21 cellular contexts compared by ENCODE assay signal in genomic region chr10:17380888-17381287, GRCh38.
"Had no signal": no experiment of that assay in that cellular context is flagged by ENCODE, and none has a peak within 500 bp of the region (broad histone marks: within the 10 kb centered on the region; RNA-seq: fewer than 3 reads in every experiment).

No MANE protein-coding gene starts in this region.

- H3K36me3 Mint-ChIP-seq: naive B cell; stimulated activated naive B cell treated with anti-CD40 and anti-IgM and Interleukin-4, amounts not matched to agents 10 μg/mL and 1 μg/mL and 100 μg/mL, for 72 hours had no signal

- ATAC-seq: left colon; left ventricle myocardium superior; sciatic nerve; stimulated activated naive B cell treated with anti-CD40 and anti-IgM and Interleukin-4, amounts not matched to agents 10 μg/mL and 1 μg/mL and 100 μg/mL, for 72 hours; stimulated activated naive CD8-positive, alpha-beta T cell treated with anti-CD3 and anti-CD28 coated beads, Interleukin-15, amount 100 ng/mL, for 72 hours; upper lobe of right lung had no signal

- H3K4me1 Mint-ChIP-seq: naive B cell; stimulated activated naive B cell treated with anti-CD40 and anti-IgM and Interleukin-4, amounts not matched to agents 10 μg/mL and 1 μg/mL and 100 μg/mL, for 72 hours had no signal

- DNase-seq: colonic mucosa; dermis blood vessel endothelial cell; effector CD8-positive, alpha-beta T cell; foreskin melanocyte; head of caudate nucleus; hippocampal formation; left colon; left ventricle myocardium superior; mesenchymal stem cell; naive B cell; posterior cingulate gyrus; spleen; stimulated activated CD4-positive, alpha-beta T cell treated with anti-CD3 and anti-CD28 coated beads, Interleukin-2, amount 100 ng/mL, for 24 hours; stimulated activated CD4-positive, alpha-beta T cell treated with anti-CD3 and anti-CD28 coated beads, Interleukin-4, amount 100 ng/mL, for 4 hours; stimulated activated naive B cell treated with anti-CD40 and anti-IgM and Interleukin-4, amounts not matched to agents 10 μg/mL and 1 μg/mL and 100 μg/mL, for 72 hours; stimulated activated naive CD8-positive, alpha-beta T cell treated with anti-CD3 and anti-CD28 coated beads, Interleukin-15, amount 100 ng/mL, for 72 hours; testis; upper lobe of right lung had no signal

- H3K9me3 Mint-ChIP-seq: stimulated activated naive B cell treated with anti-CD40 and anti-IgM and Interleukin-4, amounts not matched to agents 10 μg/mL and 1 μg/mL and 100 μg/mL, for 72 hours; stimulated activated naive CD8-positive, alpha-beta T cell treated with anti-CD3 and anti-CD28 coated beads, Interleukin-15, amount 100 ng/mL, for 72 hours had no signal

- H3K4me3 Mint-ChIP-seq: naive B cell; stimulated activated naive B cell treated with anti-CD40 and anti-IgM and Interleukin-4, amounts not matched to agents 10 μg/mL and 1 μg/mL and 100 μg/mL, for 72 hours; stimulated activated naive CD8-positive, alpha-beta T cell treated with anti-CD3 and anti-CD28 coated beads, Interleukin-15, amount 100 ng/mL, for 72 hours had no signal

- H3K27ac ChIP-seq: colonic mucosa, neutrophil, spleen, tibial nerve, upper lobe of right lung had no signal

- H3K27ac Mint-ChIP-seq: stimulated activated naive B cell treated with anti-CD40 and anti-IgM and Interleukin-4, amounts not matched to agents 10 μg/mL and 1 μg/mL and 100 μg/mL, for 72 hours; stimulated activated naive CD8-positive, alpha-beta T cell treated with anti-CD3 and anti-CD28 coated beads, Interleukin-15, amount 100 ng/mL, for 72 hours had no signal

- H3K27me3 Mint-ChIP-seq: stimulated activated naive CD8-positive, alpha-beta T cell treated with anti-CD3 and anti-CD28 coated beads, Interleukin-15, amount 100 ng/mL, for 72 hours had no signal
